In the genomic region with DNA sequence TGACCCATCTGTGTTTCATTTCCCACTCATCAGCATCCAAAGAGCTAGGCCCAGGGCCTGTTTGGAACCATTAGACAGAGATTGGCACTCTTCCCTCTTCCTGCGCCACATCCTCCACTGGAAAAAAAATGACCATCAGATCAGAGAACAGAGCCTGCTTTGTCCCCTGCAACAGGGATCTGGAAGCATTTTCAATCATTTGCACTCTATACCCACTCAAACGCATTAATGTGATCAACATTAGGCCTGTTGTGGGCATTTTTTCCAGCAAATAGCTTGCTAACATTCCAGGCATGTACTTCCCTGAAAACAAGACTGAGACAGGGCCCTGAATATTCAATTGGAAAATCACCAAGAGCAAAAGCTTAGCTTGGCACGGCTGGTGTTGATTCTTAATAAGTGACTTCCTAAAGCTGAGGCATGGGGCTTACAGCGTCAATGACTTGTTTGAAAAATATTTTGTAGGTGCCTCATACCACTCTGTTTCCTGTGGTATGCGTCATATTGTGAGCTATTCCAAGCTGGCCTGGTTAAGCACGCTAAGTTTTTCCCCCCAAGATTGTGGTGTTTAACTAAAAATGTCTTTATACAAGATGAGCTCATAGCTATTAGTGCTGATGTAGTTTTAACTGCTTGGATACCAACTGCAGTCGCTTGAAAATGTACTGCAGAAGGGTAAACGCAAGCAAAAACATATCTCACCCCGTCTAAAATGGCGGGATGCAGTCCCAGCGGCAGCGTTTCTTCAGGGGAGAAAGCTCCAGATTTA, we compare ENCODE assay signal across 8 cellular contexts.
DNase-seq lines count a peak whose midpoint lies in the region; TF ChIP-seq lines count a peak whose summit lies in the region.

No MANE protein-coding gene starts in this region.

- intact Hi-C loops in transverse colon (cut with DNase I; ENCODE audit: low total_unique reads), result no loop called here
- intact Hi-C loops in Caco-2 (cut with micrococcal nuclease; ENCODE audit: unreplicated experiment), result no loop called here
- intact Hi-C loops in CD14-positive monocyte (cut with micrococcal nuclease), result no loop called here

- 87 to 88% methylated on average over 8 to 12 of the region's 12 CpGs for WGBS in endodermal cell (ENCODE audit: insufficient coverage in 1 of 2, insufficient read length in 1 of 2), 2 experiments
- 73 to 93% methylated on average over 10 to 12 of the region's 12 CpGs for WGBS in transverse colon (ENCODE audit: low coverage in 1 of 2), 2 donors

- CTCF ChIA-PET in Caco-2 (lab: Charles Lee), result interaction anchor here (0.5 kb wide), 1 partner anchor 24 kb away, joined by 3 read pairs; no protein-coding TSS in a partner anchor

- POLR2A ChIA-PET in Caco-2 (lab: Charles Lee), result no interaction called here

- TF ChIP-seq CTCF in endodermal cell (conservative IDR thresholded peaks at IDR 0.05) (no peak), transverse colon (IDR thresholded peaks at IDR 0.05) (no peak), Caco-2 (IDR thresholded peaks at IDR 0.05; ENCODE audit: insufficient read depth in 1 of 2, low read depth in 1 of 2, low read length in 1 of 2, severe bottlenecking in 1 of 2, unreplicated experiment in 1 of 2) (no peak), CD14-positive monocyte (IDR thresholded peaks at IDR 0.05) (no peak)

- no peaks in the 10 kb centered on the region for H3K4me1 ChIP-seq in endodermal cell (ENCODE audit: control insufficient read depth, insufficient read depth, low read length)
- no peaks in the 10 kb centered on the region for H3K4me1 ChIP-seq in transverse colon
- H3K4me1 ChIP-seq in Caco-2, result no peaks in the 10 kb centered on the region

- H3K9me3 Mint-ChIP-seq in endodermal cell (no peaks in the 10 kb centered on the region), Caco-2 (ENCODE audit: unreplicated experiment) (no peaks in the 10 kb centered on the region), CD14-positive monocyte (peaks cover 0 to 7% (median 0%) of the 10 kb centered on the region in 7 donors)

- no peaks in the 10 kb centered on the region for H3K36me3 Mint-ChIP-seq in endodermal cell (ENCODE audit: low read depth)
- H3K36me3 Mint-ChIP-seq in Caco-2 (ENCODE audit: insufficient read depth, unreplicated experiment), result no peaks in the 10 kb centered on the region
- H3K36me3 Mint-ChIP-seq in CD14-positive monocyte, result no peaks in the 10 kb centered on the region

- DNase-seq in NCI-H1048 (lab: John Stamatoyannopoulos, UW), result peak; percentile 31
- no peak for DNase-seq in endodermal cell
- DNase-seq in lung microvascular endothelial cell (ENCODE audit: low read depth in 2 of 2), result peak; percentile 97 to 100
- DNase-seq in transverse colon, result no peak
- DNase-seq in Caco-2, result no peak
- DNase-seq in CD14-positive monocyte (ENCODE audit: low spot score), result no peak
- DNase-seq in SIG-M5 (lab: John Stamatoyannopoulos, UW), result no peak
- no peak for DNase-seq in central memory CD4-positive, alpha-beta T cell

- no peaks in the 10 kb centered on the region for H3K4me1 Mint-ChIP-seq in endodermal cell
- H3K4me1 Mint-ChIP-seq in Caco-2 (ENCODE audit: low read depth, unreplicated experiment), result no peaks in the 10 kb centered on the region
- H3K4me1 Mint-ChIP-seq in CD14-positive monocyte, result peaks cover 3% of the 10 kb centered on the region

- in situ Hi-C loops in transverse colon (cut with MboI; ENCODE audit: low pct_ligation_motif_present in 1 of 4, low pct_unique_long_range_greater_than_20kb in 1 of 4, low sequenced_read_pairs in 3 of 4), result no loop called here

- no peaks in the 10 kb centered on the region for H3K36me3 ChIP-seq in endodermal cell (ENCODE audit: control insufficient read depth, insufficient read depth, low read length)
- no peaks in the 10 kb centered on the region for H3K36me3 ChIP-seq in transverse colon
- H3K36me3 ChIP-seq in Caco-2 (ENCODE audit: control insufficient read depth, insufficient read depth, low read length), result no peaks in the 10 kb centered on the region

- no peak for TF ChIP-seq POLR2A in transverse colon (IDR thresholded peaks at IDR 0.05)

- no peaks in the 10 kb centered on the region for H3K27me3 ChIP-seq in endodermal cell (ENCODE audit: control insufficient read depth, insufficient read depth, low read length, poor library complexity, severe bottlenecking)
- no peaks in the 10 kb centered on the region for H3K27me3 ChIP-seq in transverse colon
- no peaks in the 10 kb centered on the region for H3K27me3 ChIP-seq in Caco-2 (replicated peaks; ENCODE audit: control insufficient read depth, insufficient read depth, low read length)

- no peak overlapping the region for H3K27ac Mint-ChIP-seq in endodermal cell
- H3K27ac Mint-ChIP-seq in Caco-2 (ENCODE audit: unreplicated experiment), result no peak overlapping the region
- no peak overlapping the region for H3K27ac Mint-ChIP-seq in CD14-positive monocyte

- no peak overlapping the region for H3K4me3 ChIP-seq in endodermal cell (ENCODE audit: low read length)
- no peak overlapping the region for H3K4me3 ChIP-seq in transverse colon
- H3K4me3 ChIP-seq in Caco-2 (ENCODE audit: low read depth, low read length), result no peak overlapping the region

- no peak overlapping the region for H3K9ac ChIP-seq in endodermal cell (ENCODE audit: extremely low read depth, low read length, poor library complexity, severe bottlenecking)

- H3K27ac ChIP-seq in endodermal cell (ENCODE audit: low read depth, low read length) (peak overlapping the region; percentile 72), transverse colon (peak overlapping the region; percentile 19 to 34 (median 30))

- no TSS peak for BruUV-seq in Caco-2 (replicated peaks; lab: Mats Ljungman, UMichigan)

- peak; percentile 15 for TF ChIP-seq EP300 in transverse colon (IDR thresholded peaks at IDR 0.05; ENCODE audit: low read depth)

- H3K4me3 Mint-ChIP-seq in endodermal cell, result no peak overlapping the region
- no peak overlapping the region for H3K4me3 Mint-ChIP-seq in Caco-2 (ENCODE audit: unreplicated experiment)
- no peak overlapping the region for H3K4me3 Mint-ChIP-seq in CD14-positive monocyte

- no peaks in the 10 kb centered on the region for H3K27me3 Mint-ChIP-seq in endodermal cell (ENCODE audit: insufficient read depth)
- no peaks in the 10 kb centered on the region for H3K27me3 Mint-ChIP-seq in Caco-2 (ENCODE audit: insufficient read depth, unreplicated experiment)
- peaks cover 0 to 2% (median 0%) of the 10 kb centered on the region in 3 donors for H3K27me3 Mint-ChIP-seq in CD14-positive monocyte (ENCODE audit: low read depth in 3 of 3)

- no peaks in the 10 kb centered on the region for H3K9me3 ChIP-seq in endodermal cell (ENCODE audit: control insufficient read depth, low read length)
- H3K9me3 ChIP-seq in transverse colon, result no peaks in the 10 kb centered on the region
- no peaks in the 10 kb centered on the region for H3K9me3 ChIP-seq in Caco-2

Comparison
In these comparisons a context has a peak if more than half of its experiments do, and no peak if none do; other contexts are left out.
1. DNase-seq: peak in NCI-H1048 (single experiment) and lung microvascular endothelial cell (2 of 2); none in endodermal cell (single experiment), transverse colon (single experiment), Caco-2 (0 of 2), CD14-positive monocyte (single experiment), SIG-M5 (single experiment) and central memory CD4-positive, alpha-beta T cell (single experiment).